20 cellular contexts compared by ENCODE assay signal in genomic region chr18:11986061-11986460, GRCh38. TPM values are rescaled to one million over a fixed set of nuclear protein-coding genes. Genes with fewer than 3 reads are reported as not detected.
A peak's percentile ranks its signal among the peaks of the same experiment; 100 is the strongest.
DNase-seq lines count a peak whose midpoint lies in the region; ATAC-seq, FAIRE-seq and TF ChIP-seq lines count a peak whose summit lies in the region.
"Had no signal": no experiment of that assay in that cellular context is flagged by ENCODE, and none has a peak within 500 bp of the region (broad histone marks: within the 10 kb centered on the region; RNA-seq: fewer than 3 reads in every experiment).

No MANE protein-coding gene starts in this region.

- H3K4me1 Mint-ChIP-seq in activated CD8-positive, alpha-beta T cell treated with anti-CD3 and anti-CD28 coated beads, Interleukin-2, amount 10 ng/mL, durations not matched to agents 7 days and 5 days (ENCODE audit: low read depth): peaks cover 10% of the 10 kb centered on the region

- peaks cover 3% of the 10 kb centered on the region for H3K27me3 Mint-ChIP-seq in activated CD8-positive, alpha-beta T cell treated with anti-CD3 and anti-CD28 coated beads, Interleukin-2, amount 10 ng/mL, durations not matched to agents 7 days and 5 days (ENCODE audit: low read depth)
- H3K27me3 Mint-ChIP-seq: CD8-positive, alpha-beta memory T cell had no signal

- ATAC-seq in Right ventricle myocardium inferior: no peak
- ATAC-seq in pancreas: no peak
- no peak for ATAC-seq in upper lobe of right lung
- no peak for ATAC-seq in activated CD8-positive, alpha-beta T cell treated with anti-CD3 and anti-CD28 coated beads, Interleukin-2, amount 10 ng/mL, durations not matched to agents 7 days and 5 days
- ATAC-seq: GM12878 had no signal

- no peaks in the 10 kb centered on the region for H3K27me3 ChIP-seq in left ventricle myocardium inferior (ENCODE audit: low read depth)
- no peaks in the 10 kb centered on the region for H3K27me3 ChIP-seq in esophagus (ENCODE audit: control insufficient read depth in 1 of 2, insufficient read depth in 2 of 2, low read length in 2 of 2)
- no peaks in the 10 kb centered on the region for H3K27me3 ChIP-seq in pancreas
- H3K27me3 ChIP-seq in upper lobe of right lung: no peaks in the 10 kb centered on the region

- TF ChIP-seq CTCF in left ventricle myocardium inferior (IDR thresholded peaks at IDR 0.05; ENCODE audit: borderline replicate concordance) (no peak), pancreas (IDR thresholded peaks at IDR 0.05) (no peak), upper lobe of right lung (IDR thresholded peaks at IDR 0.05) (no peak)

- H3K36me3 ChIP-seq in left ventricle myocardium inferior (no peaks in the 10 kb centered on the region), esophagus (ENCODE audit: control insufficient read depth in 2 of 2, insufficient read depth in 2 of 2, low read length in 1 of 2) (peaks cover 0 to 2% of the 10 kb centered on the region in 2 donors), pancreas (no peaks in the 10 kb centered on the region), upper lobe of right lung (no peaks in the 10 kb centered on the region)

- H3K36me3 Mint-ChIP-seq in activated CD8-positive, alpha-beta T cell treated with anti-CD3 and anti-CD28 coated beads, Interleukin-2, amount 10 ng/mL, durations not matched to agents 7 days and 5 days (ENCODE audit: low read depth): no peaks in the 10 kb centered on the region

- H3K27ac ChIP-seq in left ventricle myocardium inferior (replicated peaks) (peak overlapping the region; percentile 86), esophagus (ENCODE audit: low read depth in 2 of 2, low read length in 1 of 2) (peak overlapping the region; percentile 4 to 76), pancreas (peak overlapping the region in 3 of 4 donors; percentile 16 to 53 (median 50)), upper lobe of right lung (no peak overlapping the region)
- H3K27ac ChIP-seq: GM23248, KMS-11, PC-9 had no signal

- CTCF ChIA-PET in activated CD8-positive, alpha-beta T cell treated with anti-CD3 and anti-CD28 coated beads, Interleukin-2, amount 10 ng/mL, durations not matched to agents 7 days and 5 days (lab: Charles Lee): no interaction called here

- H3K9me3 ChIP-seq in left ventricle myocardium inferior (replicated peaks) (no peaks in the 10 kb centered on the region), esophagus (ENCODE audit: control insufficient read depth in 2 of 2, insufficient read depth in 1 of 2, low read depth in 1 of 2, low read length in 1 of 2) (no peaks in the 10 kb centered on the region), pancreas (no peaks in the 10 kb centered on the region), upper lobe of right lung (no peaks in the 10 kb centered on the region)

- no peak for FAIRE-seq in pancreas (lab: Jason Lieb, UNC)
- FAIRE-seq: D721Med, G401.6, GM12878 had no signal

- peaks cover 85% of the 10 kb centered on the region for H3K4me1 ChIP-seq in left ventricle myocardium inferior
- H3K4me1 ChIP-seq in esophagus (ENCODE audit: control insufficient read depth in 2 of 2, insufficient read depth in 2 of 2, low read length in 1 of 2): peaks cover 4 to 27% of the 10 kb centered on the region in 2 donors
- H3K4me1 ChIP-seq in pancreas: peaks cover 46 to 51% (median 47%) of the 10 kb centered on the region in 3 donors
- peaks cover 26% of the 10 kb centered on the region for H3K4me1 ChIP-seq in upper lobe of right lung

- intact Hi-C loops in left ventricle myocardium inferior (cut with micrococcal nuclease) (no loop called here), Right ventricle myocardium inferior (cut with DNase I) (loop anchor here (10.0 kb wide), 1 partner anchor 389 kb away; the partner anchor contains the start of gene AFG3L2), pancreas (cut with DNase I) (no loop called here), upper lobe of right lung (cut with DNase I) (no loop called here)

- H3K4me3 ChIP-seq in left ventricle myocardium inferior (no peak overlapping the region), esophagus (ENCODE audit: low read depth in 1 of 2, low read length in 2 of 2) (peak overlapping the region in 1 of 2 donors; percentile 21), pancreas (peak overlapping the region in 2 of 4 donors; percentile 19 to 20), upper lobe of right lung (no peak overlapping the region)
- H3K4me3 ChIP-seq: GM12878, GM23248, PC-9 had no signal

- no peak overlapping the region for H3K4me3 Mint-ChIP-seq in activated CD8-positive, alpha-beta T cell treated with anti-CD3 and anti-CD28 coated beads, Interleukin-2, amount 10 ng/mL, durations not matched to agents 7 days and 5 days

- H3K27ac Mint-ChIP-seq in activated CD8-positive, alpha-beta T cell treated with anti-CD3 and anti-CD28 coated beads, Interleukin-2, amount 10 ng/mL, durations not matched to agents 7 days and 5 days: no peak overlapping the region

- 62 to 69% methylated on average over 9 of the region's 9 CpGs for WGBS in esophagus, 2 donors
- WGBS in pancreas, 2 donors: 30 to 32% methylated on average over 9 of the region's 9 CpGs

- POLR2A ChIA-PET in activated CD8-positive, alpha-beta T cell treated with anti-CD3 and anti-CD28 coated beads, Interleukin-2, amount 10 ng/mL, durations not matched to agents 7 days and 5 days (lab: Charles Lee): no interaction called here

- DNase-seq in left ventricle myocardium inferior (no peak), Right ventricle myocardium inferior (ENCODE audit: missing footprints) (no peak), pancreas (peak in 1 of 6 donors; percentile 63), upper lobe of right lung (peak; percentile 54), NCI-H345 treated with DMSO at 0.1 percent for 48 hours (lab: John Stamatoyannopoulos, UW; ENCODE audit: unreplicated experiment) (no peak), hippocampal formation (lab: John Stamatoyannopoulos, UW) (no peak)
- no peak for DNase-seq in activated CD8-positive, alpha-beta T cell treated with anti-CD3 and anti-CD28 coated beads, Interleukin-2, amount 10 ng/mL, durations not matched to agents 7 days and 5 days
- DNase-seq: CD8-positive, alpha-beta memory T cell; DND-41; GM23248; NCI-H1436 treated with DMSO at 0.1 percent for 48 hours; NCI-H2029 treated with DMSO at 0.1 percent for 48 hours; NCI-H510A; NCI-H774; PC-9 had no signal

- H3K9me3 Mint-ChIP-seq in activated CD8-positive, alpha-beta T cell treated with anti-CD3 and anti-CD28 coated beads, Interleukin-2, amount 10 ng/mL, durations not matched to agents 7 days and 5 days (ENCODE audit: insufficient read depth): no peaks in the 10 kb centered on the region
- H3K9me3 Mint-ChIP-seq: CD8-positive, alpha-beta memory T cell had no signal

RNA-seq across cellular contexts. Expression of gene IMPA2, which starts 4.8 kb away (rescaled TPM):
- total RNA-seq in left ventricle myocardium inferior (51.5 TPM), Right ventricle myocardium inferior (82.8 TPM), pancreas (100 to 1,000 TPM; 140 to 286 (median 208) TPM), upper lobe of right lung (54.6 TPM)
- polyA plus RNA-seq in esophagus (100 to 1,000 TPM in 1 of 2 donors, 10 to 100 TPM in 1; 79.1 to 142 TPM), pancreas (100 to 1,000 TPM in 1 of 2 donors, 10 to 100 TPM in 1; 93.5 to 130 TPM)
- 10 to 100 TPM; 21.1 to 22.3 TPM for total RNA-seq in activated CD8-positive, alpha-beta T cell treated with anti-CD3 and anti-CD28 coated beads, Interleukin-2, amount 10 ng/mL, durations not matched to agents 7 days and 5 days
